15 cellular contexts compared by ENCODE assay signal in genomic region chr15:63197626-63198025, GRCh38. TPM values are rescaled to one million over a fixed set of nuclear protein-coding genes. Genes with fewer than 3 reads are reported as not detected.
A peak's percentile ranks its signal among the peaks of the same experiment; 100 is the strongest.
DNase-seq lines count a peak whose midpoint lies in the region; ATAC-seq and TF ChIP-seq lines count a peak whose summit lies in the region.
"Had no signal": no experiment of that assay in that cellular context is flagged by ENCODE, and none has a peak within 500 bp of the region (broad histone marks: within the 10 kb centered on the region; RNA-seq: fewer than 3 reads in every experiment).

No MANE protein-coding gene starts in this region.

- H4K20me1 ChIP-seq in H9 (ENCODE audit: control insufficient read depth, insufficient read depth, insufficient read length) (no peaks in the 10 kb centered on the region), PC-3 (ENCODE audit: low read length) (no peaks in the 10 kb centered on the region)

- no peak overlapping the region for H2AK5ac ChIP-seq in H9 (ENCODE audit: insufficient read length, low read length)

- no peaks in the 10 kb centered on the region for H3K36me3 ChIP-seq in CD8-positive, alpha-beta T cell (ENCODE audit: insufficient read depth, low read length)
- no peaks in the 10 kb centered on the region for H3K36me3 ChIP-seq in naive thymus-derived CD4-positive, alpha-beta T cell (ENCODE audit: control insufficient read depth in 2 of 3, insufficient read depth in 3 of 3, low read length in 3 of 3)
- H3K36me3 ChIP-seq in PC-3 (ENCODE audit: low read depth, low read length) = no peaks in the 10 kb centered on the region

- no CpG with 5 or more reads among the region's 1 CpG for WGBS in H9 (ENCODE audit: extremely low coverage, insufficient read length, low lambda C conversion rate)

- CTCF ChIA-PET in CD8-positive, alpha-beta T cell (lab: Charles Lee) = no interaction called here
- CTCF ChIA-PET in naive thymus-derived CD4-positive, alpha-beta T cell (lab: Charles Lee) = interaction anchor here (1.9 kb wide), 1 partner anchor 92 kb away, joined by 5 read pairs; no protein-coding TSS in a partner anchor
- CTCF ChIA-PET in PC-3 (lab: Charles Lee) = no interaction called here

- no peak overlapping the region for H4K5ac ChIP-seq in H9 (ENCODE audit: insufficient read length, low read depth, low read length)

- peaks cover 90% of the 10 kb centered on the region for H3K4me1 Mint-ChIP-seq in CD8-positive, alpha-beta T cell (ENCODE audit: low read depth)
- peaks cover 49 to 62% of the 10 kb centered on the region in 2 experiments for H3K4me1 Mint-ChIP-seq in H9
- peaks cover 82% of the 10 kb centered on the region for H3K4me1 Mint-ChIP-seq in activated T-helper 2 cell treated with anti-CD3 and anti-CD28 coated beads, Interferon-gamma antibody, Interleukin-2, Interleukin-4, amounts not matched to agents 10 μg/mL and 5 μg/mL and 100 μg/mL, durations not matched to agents 14 hours and 24 hours and 36 hours (ENCODE audit: low read depth)
- peaks cover 75 to 99% (median 90%) of the 10 kb centered on the region in 7 donors for H3K4me1 Mint-ChIP-seq in naive thymus-derived CD4-positive, alpha-beta T cell

- H3K27me3 Mint-ChIP-seq in CD8-positive, alpha-beta T cell (ENCODE audit: low read depth) = no peaks in the 10 kb centered on the region
- no peaks in the 10 kb centered on the region for H3K27me3 Mint-ChIP-seq in H9 (ENCODE audit: low read depth)
- H3K27me3 Mint-ChIP-seq in activated T-helper 2 cell treated with anti-CD3 and anti-CD28 coated beads, Interferon-gamma antibody, Interleukin-2, Interleukin-4, amounts not matched to agents 10 μg/mL and 5 μg/mL and 100 μg/mL, durations not matched to agents 14 hours and 24 hours and 36 hours (ENCODE audit: low read depth) = no peaks in the 10 kb centered on the region
- H3K27me3 Mint-ChIP-seq in naive thymus-derived CD4-positive, alpha-beta T cell = no peaks in the 10 kb centered on the region

- H3K27ac ChIP-seq in CD8-positive, alpha-beta T cell (ENCODE audit: low read depth, low read length) = no peak overlapping the region
- H3K27ac ChIP-seq in H9 (ENCODE audit: insufficient read length, low read depth, low read length) = no peak overlapping the region
- peak overlapping the region; percentile 44 for H3K27ac ChIP-seq in naive thymus-derived CD4-positive, alpha-beta T cell (ENCODE audit: low read depth, low read length)
- H3K27ac ChIP-seq in PC-3 (ENCODE audit: low read length) = no peak overlapping the region

- H3K18ac ChIP-seq in H9 (ENCODE audit: insufficient read length, low read depth, low read length) = no peak overlapping the region

- intact Hi-C loops in CD8-positive, alpha-beta T cell (cut with DNase I, micrococcal nuclease) = loop anchor here in 1 of 2 experiments (2.0 kb wide), 1 partner anchor 13 kb away; no protein-coding TSS in a partner anchor
- intact Hi-C loops in activated T-helper 2 cell treated with anti-CD3 and anti-CD28 coated beads, Interferon-gamma antibody, Interleukin-2, Interleukin-4, amounts not matched to agents 10 μg/mL and 5 μg/mL and 100 μg/mL, durations not matched to agents 14 hours and 24 hours and 36 hours (cut with micrococcal nuclease) = loop anchor here (10.0 kb wide), 2 partner anchors 153 to 477 kb away; partner anchors contain the start of gene TPM1
- intact Hi-C loops in naive thymus-derived CD4-positive, alpha-beta T cell (cut with micrococcal nuclease) = no loop called here
- intact Hi-C loops in PC-3 (cut with micrococcal nuclease) = loop anchor here (2.0 to 10.0 kb wide), 2 partner anchors 39 to 73 kb away; partner anchors contain the start of gene LACTB

- H2BK15ac ChIP-seq in H9 (ENCODE audit: low read depth, low read length) = no peak overlapping the region

- H3K4ac ChIP-seq in H9 (ENCODE audit: low read depth, low read length) = no peak overlapping the region

- ATAC-seq in CD8-positive, alpha-beta T cell = no peak
- no peak for ATAC-seq in naive thymus-derived CD4-positive, alpha-beta T cell
- no peak for ATAC-seq in PC-3
- ATAC-seq: activated CD4-positive, CD25-positive, alpha-beta regulatory T cell treated with anti-CD3 and anti-CD28 coated beads, Interleukin-2, amount 50 U/mL, for 24 hours; HepG2; Panc1 had no signal

- no peak overlapping the region for H3K4me3 Mint-ChIP-seq in CD8-positive, alpha-beta T cell
- H3K4me3 Mint-ChIP-seq in H9 = peak overlapping the region in 1 of 2 experiments; percentile 31; a peak in 1 of 5 replicates
- no peak overlapping the region for H3K4me3 Mint-ChIP-seq in activated T-helper 2 cell treated with anti-CD3 and anti-CD28 coated beads, Interferon-gamma antibody, Interleukin-2, Interleukin-4, amounts not matched to agents 10 μg/mL and 5 μg/mL and 100 μg/mL, durations not matched to agents 14 hours and 24 hours and 36 hours (ENCODE audit: low read depth)
- peak overlapping the region in 7 of 10 donors; percentile 30 to 98 (median 65) for H3K4me3 Mint-ChIP-seq in naive thymus-derived CD4-positive, alpha-beta T cell

- no peaks in the 10 kb centered on the region for H3K9me3 ChIP-seq in CD8-positive, alpha-beta T cell (ENCODE audit: low read length)
- H3K9me3 ChIP-seq in H9 (ENCODE audit: control insufficient read depth, low read depth, low read length) (no peaks in the 10 kb centered on the region), PC-3 (ENCODE audit: low read length) (no peaks in the 10 kb centered on the region)
- H3K9me3 ChIP-seq in naive thymus-derived CD4-positive, alpha-beta T cell (ENCODE audit: control insufficient read depth in 2 of 3, low read length in 3 of 3) = no peaks in the 10 kb centered on the region

- no peak overlapping the region for H4K91ac ChIP-seq in H9 (ENCODE audit: insufficient read length, low read depth, low read length)

- no peaks in the 10 kb centered on the region for H3K23me2 ChIP-seq in H9 (ENCODE audit: insufficient read length, low read depth, low read length, poor library complexity, severe bottlenecking)

- no peaks in the 10 kb centered on the region for H3K79me1 ChIP-seq in H9 (ENCODE audit: insufficient read depth, low read depth, low read length, poor library complexity, severe bottlenecking)

- no peak overlapping the region for H2BK20ac ChIP-seq in H9 (ENCODE audit: low read depth, low read length, poor library complexity, severe bottlenecking)

- peaks cover 26% of the 10 kb centered on the region for H3K36me3 Mint-ChIP-seq in CD8-positive, alpha-beta T cell
- H3K36me3 Mint-ChIP-seq in H9 (ENCODE audit: insufficient read depth in 1 of 3, low read depth in 3 of 3) = peaks cover 0 to 6% (median 1%) of the 10 kb centered on the region in 3 experiments; a peak in 2 of 7 replicates
- peaks cover 85% of the 10 kb centered on the region for H3K36me3 Mint-ChIP-seq in activated T-helper 2 cell treated with anti-CD3 and anti-CD28 coated beads, Interferon-gamma antibody, Interleukin-2, Interleukin-4, amounts not matched to agents 10 μg/mL and 5 μg/mL and 100 μg/mL, durations not matched to agents 14 hours and 24 hours and 36 hours (ENCODE audit: low read depth)
- H3K36me3 Mint-ChIP-seq in naive thymus-derived CD4-positive, alpha-beta T cell = peaks cover 0 to 46% (median 21%) of the 10 kb centered on the region in 5 donors

- no peak overlapping the region for H3T11ph ChIP-seq in H9 (ENCODE audit: low read length)

- no peak for TF ChIP-seq CTCF in CD8-positive, alpha-beta T cell (IDR thresholded peaks at IDR 0.05)
- TF ChIP-seq CTCF in H9 (conservative IDR thresholded peaks at IDR 0.05) (no peak), PC-3 (conservative IDR thresholded peaks at IDR 0.05; ENCODE audit: low read depth, low read length) (no peak)

- H2AFZ ChIP-seq in H9 (ENCODE audit: low read length) (no peak overlapping the region), PC-3 (ENCODE audit: low read length) (no peak overlapping the region)

- no peak overlapping the region for H4K8ac ChIP-seq in H9 (replicated peaks; ENCODE audit: insufficient read length, low read depth, low read length)

- no peak overlapping the region for H3K14ac ChIP-seq in H9 (ENCODE audit: insufficient read depth, low read length)

- no peaks in the 10 kb centered on the region for H3F3A ChIP-seq in PC-3 (ENCODE audit: low read length, unreplicated experiment)

- no peaks in the 10 kb centered on the region for H3K9me3 Mint-ChIP-seq in CD8-positive, alpha-beta T cell
- H3K9me3 Mint-ChIP-seq in H9 = no peaks in the 10 kb centered on the region
- H3K9me3 Mint-ChIP-seq in activated T-helper 2 cell treated with anti-CD3 and anti-CD28 coated beads, Interferon-gamma antibody, Interleukin-2, Interleukin-4, amounts not matched to agents 10 μg/mL and 5 μg/mL and 100 μg/mL, durations not matched to agents 14 hours and 24 hours and 36 hours = no peaks in the 10 kb centered on the region
- H3K9me3 Mint-ChIP-seq in naive thymus-derived CD4-positive, alpha-beta T cell = peaks cover 0 to 3% (median 0%) of the 10 kb centered on the region in 11 donors

- no peak overlapping the region for H2BK120ac ChIP-seq in H9 (ENCODE audit: low read depth, low read length, poor library complexity, severe bottlenecking)

- no TSS peak for BruUV-seq in PC-3 (replicated peaks; lab: Mats Ljungman, UMichigan)

- H3K56ac ChIP-seq in H9 (ENCODE audit: insufficient read length, low read depth, low read length) = no peak overlapping the region

- DNase-seq in CD8-positive, alpha-beta T cell = no peak
- DNase-seq in H9 (no peak), PC-3 (no peak), NCI-H1092 (lab: John Stamatoyannopoulos, UW) (no peak), A172 (ENCODE audit: low spot score) (no peak)
- no peak for DNase-seq in activated T-helper 2 cell treated with anti-CD3 and anti-CD28 coated beads, Interferon-gamma antibody, Interleukin-2, Interleukin-4, amounts not matched to agents 10 μg/mL and 5 μg/mL and 100 μg/mL, durations not matched to agents 14 hours and 24 hours and 36 hours (ENCODE audit: low spot score)
- DNase-seq in naive thymus-derived CD4-positive, alpha-beta T cell = no peak
- DNase-seq: Calu3, cortex of kidney, GOT3, NCI-H2227 treated with DMSO at 0.1 percent for 48 hours, T1000 had no signal

- H3K4me1 ChIP-seq in CD8-positive, alpha-beta T cell (ENCODE audit: insufficient read depth, low read length) = peaks cover 91% of the 10 kb centered on the region
- H3K4me1 ChIP-seq in H9 (ENCODE audit: insufficient read depth, low read length) = peaks cover 11% of the 10 kb centered on the region; the same call in 1 of the 2 replicates
- H3K4me1 ChIP-seq in naive thymus-derived CD4-positive, alpha-beta T cell (ENCODE audit: control insufficient read depth in 2 of 2, insufficient read depth in 2 of 2, low read length in 2 of 2) = peaks cover 83 to 88% of the 10 kb centered on the region in 2 donors
- H3K4me1 ChIP-seq in PC-3 (ENCODE audit: insufficient read depth, low read length) = peaks cover 49% of the 10 kb centered on the region

- POLR2A ChIA-PET in CD8-positive, alpha-beta T cell (lab: Charles Lee) = interaction anchor here (0.7 to 0.9 kb wide), 2 partner anchors 30 to 34 kb away, joined by 3 read pairs; no protein-coding TSS in a partner anchor
- POLR2A ChIA-PET in naive thymus-derived CD4-positive, alpha-beta T cell (lab: Charles Lee) = interaction anchor here (0.7 to 1.0 kb wide), 5 partner anchors 20 to 51 kb away, joined by 3 read pairs; no protein-coding TSS in a partner anchor
- POLR2A ChIA-PET in PC-3 (lab: Charles Lee; ENCODE audit: unreplicated experiment) = no interaction called here

- no peak overlapping the region for H2BK12ac ChIP-seq in H9 (ENCODE audit: insufficient read length, low read depth, low read length)

- no peaks in the 10 kb centered on the region for H3K9me2 ChIP-seq in PC-3 (replicated peaks; ENCODE audit: low read length)

- H3K27ac Mint-ChIP-seq in CD8-positive, alpha-beta T cell = peak overlapping the region; percentile 88
- H3K27ac Mint-ChIP-seq in H9 = peak overlapping the region in 2 of 3 experiments; percentile 56 to 76; a peak in 3 of 7 replicates
- peak overlapping the region; percentile 75 for H3K27ac Mint-ChIP-seq in activated T-helper 2 cell treated with anti-CD3 and anti-CD28 coated beads, Interferon-gamma antibody, Interleukin-2, Interleukin-4, amounts not matched to agents 10 μg/mL and 5 μg/mL and 100 μg/mL, durations not matched to agents 14 hours and 24 hours and 36 hours
- peak overlapping the region; percentile 51 to 94 (median 87) for H3K27ac Mint-ChIP-seq in naive thymus-derived CD4-positive, alpha-beta T cell

- H2BK5ac ChIP-seq in H9 (ENCODE audit: insufficient read length, low read length) = no peak overlapping the region

- no peak overlapping the region for H3K23ac ChIP-seq in H9 (ENCODE audit: insufficient read length, low read depth, low read length)

- no peak overlapping the region for H3K4me3 ChIP-seq in CD8-positive, alpha-beta T cell (ENCODE audit: low read depth, low read length)
- no peak overlapping the region for H3K4me3 ChIP-seq in naive thymus-derived CD4-positive, alpha-beta T cell (ENCODE audit: low read length)
- no peak overlapping the region for H3K4me3 ChIP-seq in PC-3 (ENCODE audit: low read length)

- H3K27me3 ChIP-seq in CD8-positive, alpha-beta T cell (ENCODE audit: insufficient read depth, low read length) = no peaks in the 10 kb centered on the region
- H3K27me3 ChIP-seq in H9 (ENCODE audit: insufficient read depth, low read length) = no peaks in the 10 kb centered on the region
- no peaks in the 10 kb centered on the region for H3K27me3 ChIP-seq in naive thymus-derived CD4-positive, alpha-beta T cell (ENCODE audit: control insufficient read depth in 2 of 2, insufficient read depth in 2 of 2, low read length in 2 of 2)
- no peaks in the 10 kb centered on the region for H3K27me3 ChIP-seq in PC-3 (ENCODE audit: low read length)

- H3K4me2 ChIP-seq in H9 (ENCODE audit: insufficient read depth, insufficient read length, low read length) (no peak overlapping the region), PC-3 (ENCODE audit: low read length) (no peak overlapping the region)

- H3K79me2 ChIP-seq in H9 (ENCODE audit: insufficient read depth, low read length) (peaks cover 3% of the 10 kb centered on the region; the same call in 1 of the 2 replicates), PC-3 (ENCODE audit: low read length) (peaks cover 50% of the 10 kb centered on the region)

- H3K9ac ChIP-seq in H9 (ENCODE audit: extremely low read depth, insufficient read length, low read length) (no peak overlapping the region), PC-3 (ENCODE audit: low read length) (no peak overlapping the region)

RNA-seq across cellular contexts. Expression of gene RAB8B, which starts 8.2 kb away (rescaled TPM):
- total RNA-seq in CD8-positive, alpha-beta T cell = 100 to 1,000 TPM; 145 to 146 TPM
- 32.2 and 33.8 TPM in 2 replicates for total RNA-seq in H9 (2021)
- total RNA-seq in activated T-helper 2 cell treated with anti-CD3 and anti-CD28 coated beads, Interferon-gamma antibody, Interleukin-2, Interleukin-4, amounts not matched to agents 10 μg/mL and 5 μg/mL and 100 μg/mL, durations not matched to agents 14 hours and 24 hours and 36 hours = 214 TPM in 2 replicates
- 100 to 1,000 TPM in 1 of 5 experiments, 10 to 100 TPM in 4; 37.2 to 100 (median 71.3) TPM for total RNA-seq in naive thymus-derived CD4-positive, alpha-beta T cell
- polyA plus RNA-seq in naive thymus-derived CD4-positive, alpha-beta T cell = 10 to 100 TPM; 30.4 to 32.0 TPM
- total RNA-seq in PC-3 (2014; rRNA removed) = 6.2 and 8.5 TPM in 2 replicates
- 18.2 and 20.5 TPM in 2 replicates for total RNA-seq in A172 (2014; rRNA removed; shearing (Covaris generic))

RNA-seq across cellular contexts. Expression of gene RPS27L, which starts 40.3 kb away (rescaled TPM):
- 10 to 100 TPM; 40.3 to 45.9 TPM for total RNA-seq in CD8-positive, alpha-beta T cell
- 180 and 194 TPM in 2 replicates for total RNA-seq in H9 (2021)
- total RNA-seq in activated T-helper 2 cell treated with anti-CD3 and anti-CD28 coated beads, Interferon-gamma antibody, Interleukin-2, Interleukin-4, amounts not matched to agents 10 μg/mL and 5 μg/mL and 100 μg/mL, durations not matched to agents 14 hours and 24 hours and 36 hours = 164 and 167 TPM in 2 replicates
- total RNA-seq in naive thymus-derived CD4-positive, alpha-beta T cell = 100 to 1,000 TPM in 3 of 5 experiments, 10 to 100 TPM in 2; 38.7 to 248 (median 111) TPM
- 100 to 1,000 TPM in 1 of 2 donors, 10 to 100 TPM in 1; 86.8 to 224 TPM for polyA plus RNA-seq in naive thymus-derived CD4-positive, alpha-beta T cell
- total RNA-seq in PC-3 (2014; rRNA removed) = 33.9 and 48.5 TPM in 2 replicates
- 111 and 135 TPM in 2 replicates for total RNA-seq in A172 (2014; rRNA removed; shearing (Covaris generic))

Comparison
In these comparisons a context has a peak if more than half of its experiments do, and no peak if none do; other contexts are left out.
1. H3K4me3 Mint-ChIP-seq: peak in naive thymus-derived CD4-positive, alpha-beta T cell (7 of 10); none in CD8-positive, alpha-beta T cell (single experiment) and activated T-helper 2 cell treated with anti-CD3 and anti-CD28 coated beads, Interferon-gamma antibody, Interleukin-2, Interleukin-4, amounts not matched to agents 10 μg/mL and 5 μg/mL and 100 μg/mL, durations not matched to agents 14 hours and 24 hours and 36 hours (single experiment).
2. intact Hi-C loops: an anchor here in activated T-helper 2 cell treated with anti-CD3 and anti-CD28 coated beads, Interferon-gamma antibody, Interleukin-2, Interleukin-4, amounts not matched to agents 10 μg/mL and 5 μg/mL and 100 μg/mL, durations not matched to agents 14 hours and 24 hours and 36 hours (10.0 kb wide) and PC-3 (2.0 to 10.0 kb wide); none called in naive thymus-derived CD4-positive, alpha-beta T cell.
3. Peak in every context shown above with its lines, with median percentiles within 50 percentile points of each other: H3K27ac Mint-ChIP-seq.